In the genomic region with DNA sequence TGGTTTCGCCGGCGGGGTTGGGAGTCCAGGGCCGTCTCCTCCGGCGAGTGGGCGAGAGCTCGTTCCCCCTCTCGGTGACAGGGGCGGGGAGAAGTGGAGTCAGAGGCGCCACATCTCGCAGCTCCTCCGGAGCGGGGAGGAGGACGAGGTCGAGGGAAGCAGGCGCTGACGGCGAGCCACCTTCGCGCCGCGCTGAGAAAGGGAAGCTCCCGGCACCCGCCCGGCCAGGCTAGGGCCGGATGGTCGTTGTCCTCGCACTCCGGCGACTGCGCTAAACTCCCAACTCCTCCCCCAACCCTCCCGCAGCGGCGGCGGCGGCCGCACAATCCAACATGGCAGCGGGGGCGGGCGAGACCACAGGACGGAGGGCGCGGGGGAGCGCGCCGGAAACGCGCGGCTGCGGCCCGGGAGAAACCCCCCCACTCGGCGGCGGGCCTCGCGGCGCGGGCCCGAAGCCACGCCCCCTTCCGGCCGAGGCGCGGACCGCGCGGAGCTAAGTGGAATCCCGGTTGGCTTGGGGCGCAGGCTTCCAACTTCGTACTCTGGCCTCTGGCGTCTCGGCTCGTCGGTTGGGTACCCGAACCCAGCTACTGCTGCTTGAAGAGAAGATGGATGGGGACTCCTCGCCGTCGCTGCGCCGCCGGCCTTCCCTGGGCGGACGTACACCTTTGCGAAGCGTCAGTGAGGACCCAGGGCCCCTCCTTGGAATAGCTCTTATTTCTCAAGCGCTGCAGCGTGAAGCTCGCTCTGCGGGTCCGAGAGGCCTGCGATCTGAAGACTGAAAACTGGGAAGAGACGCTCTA, we compare ENCODE assay signal across 1 cellular context.
TF ChIP-seq lines count a peak whose summit lies in the region.

A gene (minus strand): TSS at position 270 of the 803 bp plus-strand sequence. CDS start 269 bp downstream, at position 1.

TF ChIP-seq in HepG2, 621 proteins besides CTCF, POLR2A, EP300 and RAD21 (continued from another document and continues in another):
- TF ChIP-seq, protein P1, sequence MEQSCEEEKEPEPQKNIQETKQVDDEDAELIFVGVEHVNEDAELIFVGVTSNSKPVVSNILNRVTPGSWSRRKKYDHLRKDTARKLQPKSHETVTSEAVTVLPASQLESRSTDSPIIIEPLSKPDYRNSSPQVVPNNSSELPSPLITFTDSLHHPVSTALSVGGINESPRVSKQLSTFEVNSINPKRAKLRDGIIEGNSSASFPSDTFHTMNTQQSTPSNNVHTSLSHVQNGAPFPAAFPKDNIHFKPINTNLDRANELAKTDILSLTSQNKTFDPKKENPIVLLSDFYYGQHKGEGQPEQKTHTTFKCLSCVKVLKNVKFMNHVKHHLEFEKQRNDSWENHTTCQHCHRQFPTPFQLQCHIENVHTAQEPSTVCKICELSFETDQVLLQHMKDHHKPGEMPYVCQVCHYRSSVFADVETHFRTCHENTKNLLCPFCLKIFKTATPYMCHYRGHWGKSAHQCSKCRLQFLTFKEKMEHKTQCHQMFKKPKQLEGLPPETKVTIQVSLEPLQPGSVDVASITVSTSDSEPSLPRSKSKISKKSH (CRISPR knock-in tag; IDR thresholded peaks at IDR 0.05; ENCODE audit: borderline replicate concordance) = peak; percentile 70; the same call in 1 of the 2 replicates
- no peak for TF ChIP-seq ZNF615 (CRISPR knock-in tag; IDR thresholded peaks at IDR 0.05; ENCODE audit: borderline replicate concordance)
- no peak for TF ChIP-seq SMAD9 (CRISPR knock-in tag; IDR thresholded peaks at IDR 0.05)
- TF ChIP-seq, protein P2, sequence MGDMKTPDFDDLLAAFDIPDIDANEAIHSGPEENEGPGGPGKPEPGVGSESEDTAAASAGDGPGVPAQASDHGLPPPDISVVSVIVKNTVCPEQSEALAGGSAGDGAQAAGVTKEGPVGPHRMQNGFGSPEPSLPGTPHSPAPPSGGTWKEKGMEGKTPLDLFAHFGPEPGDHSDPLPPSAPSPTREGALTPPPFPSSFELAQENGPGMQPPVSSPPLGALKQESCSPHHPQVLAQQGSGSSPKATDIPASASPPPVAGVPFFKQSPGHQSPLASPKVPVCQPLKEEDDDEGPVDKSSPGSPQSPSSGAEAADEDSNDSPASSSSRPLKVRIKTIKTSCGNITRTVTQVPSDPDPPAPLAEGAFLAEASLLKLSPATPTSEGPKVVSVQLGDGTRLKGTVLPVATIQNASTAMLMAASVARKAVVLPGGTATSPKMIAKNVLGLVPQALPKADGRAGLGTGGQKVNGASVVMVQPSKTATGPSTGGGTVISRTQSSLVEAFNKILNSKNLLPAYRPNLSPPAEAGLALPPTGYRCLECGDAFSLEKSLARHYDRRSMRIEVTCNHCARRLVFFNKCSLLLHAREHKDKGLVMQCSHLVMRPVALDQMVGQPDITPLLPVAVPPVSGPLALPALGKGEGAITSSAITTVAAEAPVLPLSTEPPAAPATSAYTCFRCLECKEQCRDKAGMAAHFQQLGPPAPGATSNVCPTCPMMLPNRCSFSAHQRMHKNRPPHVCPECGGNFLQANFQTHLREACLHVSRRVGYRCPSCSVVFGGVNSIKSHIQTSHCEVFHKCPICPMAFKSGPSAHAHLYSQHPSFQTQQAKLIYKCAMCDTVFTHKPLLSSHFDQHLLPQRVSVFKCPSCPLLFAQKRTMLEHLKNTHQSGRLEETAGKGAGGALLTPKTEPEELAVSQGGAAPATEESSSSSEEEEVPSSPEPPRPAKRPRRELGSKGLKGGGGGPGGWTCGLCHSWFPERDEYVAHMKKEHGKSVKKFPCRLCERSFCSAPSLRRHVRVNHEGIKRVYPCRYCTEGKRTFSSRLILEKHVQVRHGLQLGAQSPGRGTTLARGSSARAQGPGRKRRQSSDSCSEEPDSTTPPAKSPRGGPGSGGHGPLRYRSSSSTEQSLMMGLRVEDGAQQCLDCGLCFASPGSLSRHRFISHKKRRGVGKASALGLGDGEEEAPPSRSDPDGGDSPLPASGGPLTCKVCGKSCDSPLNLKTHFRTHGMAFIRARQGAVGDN (CRISPR knock-in tag; IDR thresholded peaks at IDR 0.05) = peak; percentile 87
- peak; percentile 64; the same call in 1 of the 2 replicates for TF ChIP-seq ZNF556 (CRISPR knock-in tag; IDR thresholded peaks at IDR 0.05; ENCODE audit: borderline replicate concordance)
- TF ChIP-seq ZNF598 (CRISPR knock-in tag; IDR thresholded peaks at IDR 0.05; ENCODE audit: borderline replicate concordance) = peak; percentile 37; the same call in 1 of the 2 replicates
- peak; percentile 72 for TF ChIP-seq IKZF4 (CRISPR knock-in tag; IDR thresholded peaks at IDR 0.05; ENCODE audit: borderline replicate concordance, low read depth, not compliant biosample characterization)
- TF ChIP-seq, protein P3, sequence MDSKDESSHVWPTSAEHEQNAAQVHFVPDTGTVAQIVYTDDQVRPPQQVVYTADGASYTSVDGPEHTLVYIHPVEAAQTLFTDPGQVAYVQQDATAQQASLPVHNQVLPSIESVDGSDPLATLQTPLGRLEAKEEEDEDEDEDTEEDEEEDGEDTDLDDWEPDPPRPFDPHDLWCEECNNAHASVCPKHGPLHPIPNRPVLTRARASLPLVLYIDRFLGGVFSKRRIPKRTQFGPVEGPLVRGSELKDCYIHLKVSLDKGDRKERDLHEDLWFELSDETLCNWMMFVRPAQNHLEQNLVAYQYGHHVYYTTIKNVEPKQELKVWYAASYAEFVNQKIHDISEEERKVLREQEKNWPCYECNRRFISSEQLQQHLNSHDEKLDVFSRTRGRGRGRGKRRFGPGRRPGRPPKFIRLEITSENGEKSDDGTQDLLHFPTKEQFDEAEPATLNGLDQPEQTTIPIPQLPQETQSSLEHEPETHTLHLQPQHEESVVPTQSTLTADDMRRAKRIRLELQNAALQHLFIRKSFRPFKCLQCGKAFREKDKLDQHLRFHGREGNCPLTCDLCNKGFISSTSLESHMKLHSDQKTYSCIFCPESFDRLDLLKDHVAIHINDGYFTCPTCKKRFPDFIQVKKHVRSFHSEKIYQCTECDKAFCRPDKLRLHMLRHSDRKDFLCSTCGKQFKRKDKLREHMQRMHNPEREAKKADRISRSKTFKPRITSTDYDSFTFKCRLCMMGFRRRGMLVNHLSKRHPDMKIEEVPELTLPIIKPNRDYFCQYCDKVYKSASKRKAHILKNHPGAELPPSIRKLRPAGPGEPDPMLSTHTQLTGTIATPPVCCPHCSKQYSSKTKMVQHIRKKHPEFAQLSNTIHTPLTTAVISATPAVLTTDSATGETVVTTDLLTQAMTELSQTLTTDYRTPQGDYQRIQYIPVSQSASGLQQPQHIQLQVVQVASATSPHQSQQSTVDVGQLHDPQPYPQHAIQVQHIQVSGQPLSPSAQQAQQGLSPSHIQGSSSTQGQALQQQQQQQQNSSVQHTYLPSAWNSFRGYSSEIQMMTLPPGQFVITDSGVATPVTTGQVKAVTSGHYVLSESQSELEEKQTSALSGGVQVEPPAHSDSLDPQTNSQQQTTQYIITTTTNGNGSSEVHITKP (CRISPR knock-in tag; IDR thresholded peaks at IDR 0.05; ENCODE audit: low read depth) = peak; percentile 99
- TF ChIP-seq YEATS4 (CRISPR knock-in tag; IDR thresholded peaks at IDR 0.05; ENCODE audit: borderline replicate concordance) = peak; percentile 91; the same call in 1 of the 2 replicates
- no peak for TF ChIP-seq ZBTB42 (CRISPR knock-in tag; IDR thresholded peaks at IDR 0.05)
- peak; percentile 26 for TF ChIP-seq XRCC5 (optimal IDR thresholded peaks at IDR 0.05; ENCODE audit: low read length)
- TF ChIP-seq, protein P4, sequence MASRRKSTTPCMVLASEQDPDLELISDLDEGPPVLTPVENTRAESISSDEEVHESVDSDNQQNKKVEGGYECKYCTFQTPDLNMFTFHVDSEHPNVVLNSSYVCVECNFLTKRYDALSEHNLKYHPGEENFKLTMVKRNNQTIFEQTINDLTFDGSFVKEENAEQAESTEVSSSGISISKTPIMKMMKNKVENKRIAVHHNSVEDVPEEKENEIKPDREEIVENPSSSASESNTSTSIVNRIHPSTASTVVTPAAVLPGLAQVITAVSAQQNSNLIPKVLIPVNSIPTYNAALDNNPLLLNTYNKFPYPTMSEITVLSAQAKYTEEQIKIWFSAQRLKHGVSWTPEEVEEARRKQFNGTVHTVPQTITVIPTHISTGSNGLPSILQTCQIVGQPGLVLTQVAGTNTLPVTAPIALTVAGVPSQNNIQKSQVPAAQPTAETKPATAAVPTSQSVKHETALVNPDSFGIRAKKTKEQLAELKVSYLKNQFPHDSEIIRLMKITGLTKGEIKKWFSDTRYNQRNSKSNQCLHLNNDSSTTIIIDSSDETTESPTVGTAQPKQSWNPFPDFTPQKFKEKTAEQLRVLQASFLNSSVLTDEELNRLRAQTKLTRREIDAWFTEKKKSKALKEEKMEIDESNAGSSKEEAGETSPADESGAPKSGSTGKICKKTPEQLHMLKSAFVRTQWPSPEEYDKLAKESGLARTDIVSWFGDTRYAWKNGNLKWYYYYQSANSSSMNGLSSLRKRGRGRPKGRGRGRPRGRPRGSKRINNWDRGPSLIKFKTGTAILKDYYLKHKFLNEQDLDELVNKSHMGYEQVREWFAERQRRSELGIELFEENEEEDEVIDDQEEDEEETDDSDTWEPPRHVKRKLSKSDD (CRISPR knock-in tag; IDR thresholded peaks at IDR 0.05; ENCODE audit: low read depth) = peak; percentile 69
- TF ChIP-seq, protein P5, sequence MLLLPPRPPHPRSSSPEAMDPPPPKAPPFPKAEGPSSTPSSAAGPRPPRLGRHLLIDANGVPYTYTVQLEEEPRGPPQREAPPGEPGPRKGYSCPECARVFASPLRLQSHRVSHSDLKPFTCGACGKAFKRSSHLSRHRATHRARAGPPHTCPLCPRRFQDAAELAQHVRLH (CRISPR knock-in tag; IDR thresholded peaks at IDR 0.05; ENCODE audit: borderline replicate concordance, low read depth) = no peak; the same call in 1 of the 2 replicates
- TF ChIP-seq MAFK (conservative IDR thresholded peaks at IDR 0.05 in 1 of 2, IDR thresholded peaks at IDR 0.05 in 1 of 2; ENCODE audit: low read length in 2 of 2) = no peak
- no peak; the same call in 1 of the 2 replicates for TF ChIP-seq NCOR1 (IDR thresholded peaks at IDR 0.05; ENCODE audit: borderline replicate concordance, low read length)
- TF ChIP-seq, protein P6, sequence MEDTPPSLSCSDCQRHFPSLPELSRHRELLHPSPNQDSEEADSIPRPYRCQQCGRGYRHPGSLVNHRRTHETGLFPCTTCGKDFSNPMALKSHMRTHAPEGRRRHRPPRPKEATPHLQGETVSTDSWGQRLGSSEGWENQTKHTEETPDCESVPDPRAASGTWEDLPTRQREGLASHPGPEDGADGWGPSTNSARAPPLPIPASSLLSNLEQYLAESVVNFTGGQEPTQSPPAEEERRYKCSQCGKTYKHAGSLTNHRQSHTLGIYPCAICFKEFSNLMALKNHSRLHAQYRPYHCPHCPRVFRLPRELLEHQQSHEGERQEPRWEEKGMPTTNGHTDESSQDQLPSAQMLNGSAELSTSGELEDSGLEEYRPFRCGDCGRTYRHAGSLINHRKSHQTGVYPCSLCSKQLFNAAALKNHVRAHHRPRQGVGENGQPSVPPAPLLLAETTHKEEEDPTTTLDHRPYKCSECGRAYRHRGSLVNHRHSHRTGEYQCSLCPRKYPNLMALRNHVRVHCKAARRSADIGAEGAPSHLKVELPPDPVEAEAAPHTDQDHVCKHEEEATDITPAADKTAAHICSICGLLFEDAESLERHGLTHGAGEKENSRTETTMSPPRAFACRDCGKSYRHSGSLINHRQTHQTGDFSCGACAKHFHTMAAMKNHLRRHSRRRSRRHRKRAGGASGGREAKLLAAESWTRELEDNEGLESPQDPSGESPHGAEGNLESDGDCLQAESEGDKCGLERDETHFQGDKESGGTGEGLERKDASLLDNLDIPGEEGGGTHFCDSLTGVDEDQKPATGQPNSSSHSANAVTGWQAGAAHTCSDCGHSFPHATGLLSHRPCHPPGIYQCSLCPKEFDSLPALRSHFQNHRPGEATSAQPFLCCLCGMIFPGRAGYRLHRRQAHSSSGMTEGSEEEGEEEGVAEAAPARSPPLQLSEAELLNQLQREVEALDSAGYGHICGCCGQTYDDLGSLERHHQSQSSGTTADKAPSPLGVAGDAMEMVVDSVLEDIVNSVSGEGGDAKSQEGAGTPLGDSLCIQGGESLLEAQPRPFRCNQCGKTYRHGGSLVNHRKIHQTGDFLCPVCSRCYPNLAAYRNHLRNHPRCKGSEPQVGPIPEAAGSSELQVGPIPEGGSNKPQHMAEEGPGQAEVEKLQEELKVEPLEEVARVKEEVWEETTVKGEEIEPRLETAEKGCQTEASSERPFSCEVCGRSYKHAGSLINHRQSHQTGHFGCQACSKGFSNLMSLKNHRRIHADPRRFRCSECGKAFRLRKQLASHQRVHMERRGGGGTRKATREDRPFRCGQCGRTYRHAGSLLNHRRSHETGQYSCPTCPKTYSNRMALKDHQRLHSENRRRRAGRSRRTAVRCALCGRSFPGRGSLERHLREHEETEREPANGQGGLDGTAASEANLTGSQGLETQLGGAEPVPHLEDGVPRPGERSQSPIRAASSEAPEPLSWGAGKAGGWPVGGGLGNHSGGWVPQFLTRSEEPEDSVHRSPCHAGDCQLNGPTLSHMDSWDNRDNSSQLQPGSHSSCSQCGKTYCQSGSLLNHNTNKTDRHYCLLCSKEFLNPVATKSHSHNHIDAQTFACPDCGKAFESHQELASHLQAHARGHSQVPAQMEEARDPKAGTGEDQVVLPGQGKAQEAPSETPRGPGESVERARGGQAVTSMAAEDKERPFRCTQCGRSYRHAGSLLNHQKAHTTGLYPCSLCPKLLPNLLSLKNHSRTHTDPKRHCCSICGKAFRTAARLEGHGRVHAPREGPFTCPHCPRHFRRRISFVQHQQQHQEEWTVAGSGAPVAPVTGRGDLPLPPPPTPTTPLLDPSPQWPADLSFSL (CRISPR knock-in tag; IDR thresholded peaks at IDR 0.05) = no peak
- no peak; the same call in 1 of the 2 replicates for TF ChIP-seq ZNF124 (CRISPR knock-in tag; IDR thresholded peaks at IDR 0.05)
- peak; percentile 14 for TF ChIP-seq NCOA2 (CRISPR knock-in tag; IDR thresholded peaks at IDR 0.05)
- peak; percentile 26; the same call in 1 of the 2 replicates for TF ChIP-seq KLF9 (CRISPR knock-in tag; IDR thresholded peaks at IDR 0.05; ENCODE audit: low read depth)
- TF ChIP-seq RCOR2 (CRISPR knock-in tag; IDR thresholded peaks at IDR 0.05) = no peak
- peak; percentile 97 for TF ChIP-seq ZMYM4 (CRISPR knock-in tag; IDR thresholded peaks at IDR 0.05)
- TF ChIP-seq ZMAT3 (CRISPR knock-in tag; conservative IDR thresholded peaks at IDR 0.05) = peak; percentile 64; the same call in 1 of the 2 replicates
- TF ChIP-seq ZNF569 (CRISPR knock-in tag; IDR thresholded peaks at IDR 0.05; ENCODE audit: borderline replicate concordance) = no peak
- no peak; the same call in 1 of the 2 replicates for TF ChIP-seq SNAI1 (CRISPR knock-in tag; IDR thresholded peaks at IDR 0.05; ENCODE audit: borderline replicate concordance)
- TF ChIP-seq, protein P7, sequence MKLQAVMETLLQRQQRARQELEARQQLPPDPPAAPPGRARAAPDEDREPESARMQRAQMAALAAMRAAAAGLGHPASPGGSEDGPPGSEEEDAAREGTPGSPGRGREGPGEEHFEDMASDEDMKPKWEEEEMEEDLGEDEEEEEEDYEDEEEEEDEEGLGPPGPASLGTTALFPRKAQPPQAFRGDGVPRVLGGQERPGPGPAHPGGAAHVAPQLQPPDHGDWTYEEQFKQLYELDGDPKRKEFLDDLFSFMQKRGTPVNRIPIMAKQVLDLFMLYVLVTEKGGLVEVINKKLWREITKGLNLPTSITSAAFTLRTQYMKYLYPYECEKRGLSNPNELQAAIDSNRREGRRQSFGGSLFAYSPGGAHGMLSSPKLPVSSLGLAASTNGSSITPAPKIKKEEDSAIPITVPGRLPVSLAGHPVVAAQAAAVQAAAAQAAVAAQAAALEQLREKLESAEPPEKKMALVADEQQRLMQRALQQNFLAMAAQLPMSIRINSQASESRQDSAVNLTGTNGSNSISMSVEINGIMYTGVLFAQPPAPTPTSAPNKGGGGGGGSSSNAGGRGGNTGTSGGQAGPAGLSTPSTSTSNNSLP (IDR thresholded peaks at IDR 0.05; ENCODE audit: low read depth, low read length) = peak; percentile 57; the same call in 1 of the 2 replicates
- peak; percentile 62; the same call in 1 of the 2 replicates for TF ChIP-seq ZBTB20 (CRISPR knock-in tag; IDR thresholded peaks at IDR 0.05; ENCODE audit: borderline replicate concordance, low read depth)
- no peak for TF ChIP-seq ATRX (CRISPR knock-in tag; IDR thresholded peaks at IDR 0.05; ENCODE audit: borderline replicate concordance)
- peak; percentile 38; the same call in 1 of the 2 replicates for TF ChIP-seq SIN3B (IDR thresholded peaks at IDR 0.05; ENCODE audit: low read length)
- TF ChIP-seq NFRKB (IDR thresholded peaks at IDR 0.05) = no peak
- TF ChIP-seq ZNF251 (CRISPR knock-in tag; IDR thresholded peaks at IDR 0.05) = no peak; the same call in 1 of the 2 replicates
